ENCODE assay signal across 1 cellular context in genomic region chr15:41116116-41116871, GRCh38.
TF ChIP-seq lines count a peak whose summit lies in the region.

INO80 (minus strand) TSS chr15:41116280; CDS start chr15:41096310, 19,970 bp downstream.

TF ChIP-seq in GM12878, 131 proteins besides CTCF, POLR2A, EP300 and RAD21 (continued from another document and continues in another):
- peak; percentile 92 for TF ChIP-seq CUX1 (IDR thresholded peaks at IDR 0.05; ENCODE audit: insufficient replicate concordance, low read depth, low read length)
- TF ChIP-seq, protein P1, sequence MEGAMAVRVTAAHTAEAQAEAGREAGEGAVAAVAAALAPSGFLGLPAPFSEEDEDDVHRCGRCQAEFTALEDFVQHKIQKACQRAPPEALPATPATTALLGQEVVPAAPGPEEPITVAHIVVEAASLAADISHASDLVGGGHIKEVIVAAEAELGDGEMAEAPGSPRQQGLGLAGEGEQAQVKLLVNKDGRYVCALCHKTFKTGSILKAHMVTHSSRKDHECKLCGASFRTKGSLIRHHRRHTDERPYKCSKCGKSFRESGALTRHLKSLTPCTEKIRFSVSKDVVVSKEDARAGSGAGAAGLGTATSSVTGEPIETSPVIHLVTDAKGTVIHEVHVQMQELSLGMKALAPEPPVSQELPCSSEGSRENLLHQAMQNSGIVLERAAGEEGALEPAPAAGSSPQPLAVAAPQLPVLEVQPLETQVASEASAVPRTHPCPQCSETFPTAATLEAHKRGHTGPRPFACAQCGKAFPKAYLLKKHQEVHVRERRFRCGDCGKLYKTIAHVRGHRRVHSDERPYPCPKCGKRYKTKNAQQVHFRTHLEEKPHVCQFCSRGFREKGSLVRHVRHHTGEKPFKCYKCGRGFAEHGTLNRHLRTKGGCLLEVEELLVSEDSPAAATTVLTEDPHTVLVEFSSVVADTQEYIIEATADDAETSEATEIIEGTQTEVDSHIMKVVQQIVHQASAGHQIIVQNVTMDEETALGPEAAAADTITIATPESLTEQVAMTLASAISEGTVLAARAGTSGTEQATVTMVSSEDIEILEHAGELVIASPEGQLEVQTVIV (IDR thresholded peaks at IDR 0.05; ENCODE audit: borderline replicate concordance, partially characterized antibody), result peak; percentile 90
- TF ChIP-seq, protein P2, sequence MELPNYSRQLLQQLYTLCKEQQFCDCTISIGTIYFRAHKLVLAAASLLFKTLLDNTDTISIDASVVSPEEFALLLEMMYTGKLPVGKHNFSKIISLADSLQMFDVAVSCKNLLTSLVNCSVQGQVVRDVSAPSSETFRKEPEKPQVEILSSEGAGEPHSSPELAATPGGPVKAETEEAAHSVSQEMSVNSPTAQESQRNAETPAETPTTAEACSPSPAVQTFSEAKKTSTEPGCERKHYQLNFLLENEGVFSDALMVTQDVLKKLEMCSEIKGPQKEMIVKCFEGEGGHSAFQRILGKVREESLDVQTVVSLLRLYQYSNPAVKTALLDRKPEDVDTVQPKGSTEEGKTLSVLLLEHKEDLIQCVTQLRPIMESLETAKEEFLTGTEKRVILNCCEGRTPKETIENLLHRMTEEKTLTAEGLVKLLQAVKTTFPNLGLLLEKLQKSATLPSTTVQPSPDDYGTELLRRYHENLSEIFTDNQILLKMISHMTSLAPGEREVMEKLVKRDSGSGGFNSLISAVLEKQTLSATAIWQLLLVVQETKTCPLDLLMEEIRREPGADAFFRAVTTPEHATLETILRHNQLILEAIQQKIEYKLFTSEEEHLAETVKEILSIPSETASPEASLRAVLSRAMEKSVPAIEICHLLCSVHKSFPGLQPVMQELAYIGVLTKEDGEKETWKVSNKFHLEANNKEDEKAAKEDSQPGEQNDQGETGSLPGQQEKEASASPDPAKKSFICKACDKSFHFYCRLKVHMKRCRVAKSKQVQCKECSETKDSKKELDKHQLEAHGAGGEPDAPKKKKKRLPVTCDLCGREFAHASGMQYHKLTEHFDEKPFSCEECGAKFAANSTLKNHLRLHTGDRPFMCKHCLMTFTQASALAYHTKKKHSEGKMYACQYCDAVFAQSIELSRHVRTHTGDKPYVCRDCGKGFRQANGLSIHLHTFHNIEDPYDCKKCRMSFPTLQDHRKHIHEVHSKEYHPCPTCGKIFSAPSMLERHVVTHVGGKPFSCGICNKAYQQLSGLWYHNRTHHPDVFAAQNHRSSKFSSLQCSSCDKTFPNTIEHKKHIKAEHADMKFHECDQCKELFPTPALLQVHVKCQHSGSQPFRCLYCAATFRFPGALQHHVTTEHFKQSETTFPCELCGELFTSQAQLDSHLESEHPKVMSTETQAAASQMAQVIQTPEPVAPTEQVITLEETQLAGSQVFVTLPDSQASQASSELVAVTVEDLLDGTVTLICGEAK (IDR thresholded peaks at IDR 0.05; ENCODE audit: borderline replicate concordance), result peak; percentile 58; the same call in 1 of the 2 replicates
- TF ChIP-seq, protein P3, sequence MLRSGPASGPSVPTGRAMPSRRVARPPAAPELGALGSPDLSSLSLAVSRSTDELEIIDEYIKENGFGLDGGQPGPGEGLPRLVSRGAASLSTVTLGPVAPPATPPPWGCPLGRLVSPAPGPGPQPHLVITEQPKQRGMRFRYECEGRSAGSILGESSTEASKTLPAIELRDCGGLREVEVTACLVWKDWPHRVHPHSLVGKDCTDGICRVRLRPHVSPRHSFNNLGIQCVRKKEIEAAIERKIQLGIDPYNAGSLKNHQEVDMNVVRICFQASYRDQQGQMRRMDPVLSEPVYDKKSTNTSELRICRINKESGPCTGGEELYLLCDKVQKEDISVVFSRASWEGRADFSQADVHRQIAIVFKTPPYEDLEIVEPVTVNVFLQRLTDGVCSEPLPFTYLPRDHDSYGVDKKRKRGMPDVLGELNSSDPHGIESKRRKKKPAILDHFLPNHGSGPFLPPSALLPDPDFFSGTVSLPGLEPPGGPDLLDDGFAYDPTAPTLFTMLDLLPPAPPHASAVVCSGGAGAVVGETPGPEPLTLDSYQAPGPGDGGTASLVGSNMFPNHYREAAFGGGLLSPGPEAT (IDR thresholded peaks at IDR 0.05; ENCODE audit: low read depth), result peak; percentile 100
- TF ChIP-seq, protein P4, sequence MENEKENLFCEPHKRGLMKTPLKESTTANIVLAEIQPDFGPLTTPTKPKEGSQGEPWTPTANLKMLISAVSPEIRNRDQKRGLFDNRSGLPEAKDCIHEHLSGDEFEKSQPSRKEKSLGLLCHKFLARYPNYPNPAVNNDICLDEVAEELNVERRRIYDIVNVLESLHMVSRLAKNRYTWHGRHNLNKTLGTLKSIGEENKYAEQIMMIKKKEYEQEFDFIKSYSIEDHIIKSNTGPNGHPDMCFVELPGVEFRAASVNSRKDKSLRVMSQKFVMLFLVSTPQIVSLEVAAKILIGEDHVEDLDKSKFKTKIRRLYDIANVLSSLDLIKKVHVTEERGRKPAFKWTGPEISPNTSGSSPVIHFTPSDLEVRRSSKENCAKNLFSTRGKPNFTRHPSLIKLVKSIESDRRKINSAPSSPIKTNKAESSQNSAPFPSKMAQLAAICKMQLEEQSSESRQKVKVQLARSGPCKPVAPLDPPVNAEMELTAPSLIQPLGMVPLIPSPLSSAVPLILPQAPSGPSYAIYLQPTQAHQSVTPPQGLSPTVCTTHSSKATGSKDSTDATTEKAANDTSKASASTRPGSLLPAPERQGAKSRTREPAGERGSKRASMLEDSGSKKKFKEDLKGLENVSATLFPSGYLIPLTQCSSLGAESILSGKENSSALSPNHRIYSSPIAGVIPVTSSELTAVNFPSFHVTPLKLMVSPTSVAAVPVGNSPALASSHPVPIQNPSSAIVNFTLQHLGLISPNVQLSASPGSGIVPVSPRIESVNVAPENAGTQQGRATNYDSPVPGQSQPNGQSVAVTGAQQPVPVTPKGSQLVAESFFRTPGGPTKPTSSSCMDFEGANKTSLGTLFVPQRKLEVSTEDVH (IDR thresholded peaks at IDR 0.05; ENCODE audit: low read depth, partially characterized antibody), result no peak
- TF ChIP-seq ZNF217 (IDR thresholded peaks at IDR 0.05), result 0 out of 2 replicates have a peak, but pooled peaks have one; percentile 20
- peak; percentile 62 for TF ChIP-seq SP1 (IDR thresholded peaks at IDR 0.05; ENCODE audit: low read depth, low read length)
- TF ChIP-seq, protein P5, sequence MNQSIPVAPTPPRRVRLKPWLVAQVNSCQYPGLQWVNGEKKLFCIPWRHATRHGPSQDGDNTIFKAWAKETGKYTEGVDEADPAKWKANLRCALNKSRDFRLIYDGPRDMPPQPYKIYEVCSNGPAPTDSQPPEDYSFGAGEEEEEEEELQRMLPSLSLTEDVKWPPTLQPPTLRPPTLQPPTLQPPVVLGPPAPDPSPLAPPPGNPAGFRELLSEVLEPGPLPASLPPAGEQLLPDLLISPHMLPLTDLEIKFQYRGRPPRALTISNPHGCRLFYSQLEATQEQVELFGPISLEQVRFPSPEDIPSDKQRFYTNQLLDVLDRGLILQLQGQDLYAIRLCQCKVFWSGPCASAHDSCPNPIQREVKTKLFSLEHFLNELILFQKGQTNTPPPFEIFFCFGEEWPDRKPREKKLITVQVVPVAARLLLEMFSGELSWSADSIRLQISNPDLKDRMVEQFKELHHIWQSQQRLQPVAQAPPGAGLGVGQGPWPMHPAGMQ (IDR thresholded peaks at IDR 0.05; ENCODE audit: borderline replicate concordance), result peak; percentile 6; the same call in 1 of the 2 replicates
- TF ChIP-seq JUND (IDR thresholded peaks at IDR 0.05; ENCODE audit: low read depth, low read length), result no peak
- TF ChIP-seq TCF12 (IDR thresholded peaks at IDR 0.05; ENCODE audit: low read depth, low read length), result peak; percentile 59; the same call in 1 of the 2 replicates
- peak; percentile 90 for TF ChIP-seq POLR2AphosphoS5 (IDR thresholded peaks at IDR 0.05; ENCODE audit: low read length)
- TF ChIP-seq SMAD5 (IDR thresholded peaks at IDR 0.05; ENCODE audit: low read depth), result peak; percentile 75; the same call in 1 of the 2 replicates
- TF ChIP-seq RB1 (IDR thresholded peaks at IDR 0.05; ENCODE audit: borderline replicate concordance), result peak; percentile 94
- peak; percentile 34 for TF ChIP-seq MEF2B (IDR thresholded peaks at IDR 0.05; ENCODE audit: partially characterized antibody, poor library complexity, severe bottlenecking)
- TF ChIP-seq ZBED1 (IDR thresholded peaks at IDR 0.05; ENCODE audit: borderline replicate concordance), result peak; percentile 53; the same call in 1 of the 2 replicates
- peak; percentile 42; the same call in 1 of the 2 replicates for TF ChIP-seq MTA2 (IDR thresholded peaks at IDR 0.05; ENCODE audit: low read depth)
- TF ChIP-seq NRF1 (conservative IDR thresholded peaks at IDR 0.05; ENCODE audit: low read depth, low read length), result no peak
- peak; percentile 13; the same call in 1 of the 2 replicates for TF ChIP-seq TCF3 (IDR thresholded peaks at IDR 0.05; ENCODE audit: borderline replicate concordance, insufficient read depth, low read depth, low read length)
- peak; percentile 51; the same call in 1 of the 2 replicates for TF ChIP-seq ZNF687 (IDR thresholded peaks at IDR 0.05)
- TF ChIP-seq ETV6 (conservative IDR thresholded peaks at IDR 0.05 in 1 of 2, IDR thresholded peaks at IDR 0.05 in 1 of 2; ENCODE audit: borderline replicate concordance in 1 of 2, low read depth in 1 of 2), result peak in 1 of 2 experiments; percentile 87; a peak in 2 of 4 replicates
- TF ChIP-seq, protein P6, sequence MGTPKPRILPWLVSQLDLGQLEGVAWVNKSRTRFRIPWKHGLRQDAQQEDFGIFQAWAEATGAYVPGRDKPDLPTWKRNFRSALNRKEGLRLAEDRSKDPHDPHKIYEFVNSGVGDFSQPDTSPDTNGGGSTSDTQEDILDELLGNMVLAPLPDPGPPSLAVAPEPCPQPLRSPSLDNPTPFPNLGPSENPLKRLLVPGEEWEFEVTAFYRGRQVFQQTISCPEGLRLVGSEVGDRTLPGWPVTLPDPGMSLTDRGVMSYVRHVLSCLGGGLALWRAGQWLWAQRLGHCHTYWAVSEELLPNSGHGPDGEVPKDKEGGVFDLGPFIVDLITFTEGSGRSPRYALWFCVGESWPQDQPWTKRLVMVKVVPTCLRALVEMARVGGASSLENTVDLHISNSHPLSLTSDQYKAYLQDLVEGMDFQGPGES (IDR thresholded peaks at IDR 0.05), result peak; percentile 46
- TF ChIP-seq NR2C1 (IDR thresholded peaks at IDR 0.05), result peak; percentile 69
- peak; percentile 24 for TF ChIP-seq NKRF (conservative IDR thresholded peaks at IDR 0.05)
